ENCODE assay signal across 11 cellular contexts in the genomic region with DNA sequence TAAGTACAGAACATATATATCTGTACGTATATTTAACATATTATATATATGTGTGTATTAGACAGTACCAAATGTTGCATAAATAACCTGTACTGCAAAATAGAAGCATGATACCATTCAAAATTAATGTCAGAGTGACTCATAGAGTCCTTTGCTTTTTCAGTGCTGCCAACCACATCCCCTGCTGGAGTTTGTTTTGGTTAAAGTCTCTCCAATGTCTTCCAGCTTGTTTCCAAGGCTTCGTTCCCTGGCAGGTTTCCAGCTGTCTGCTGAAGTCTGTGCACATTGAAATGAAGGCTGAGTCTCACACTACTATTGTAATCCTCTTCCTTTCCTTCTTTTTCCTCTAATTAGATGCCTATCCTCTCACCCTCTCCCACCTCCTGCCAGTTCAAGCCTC. TPM values are rescaled to one million over a fixed set of nuclear protein-coding genes. Genes with fewer than 3 reads are reported as not detected.
DNase-seq lines count a peak whose midpoint lies in the region; ATAC-seq and TF ChIP-seq lines count a peak whose summit lies in the region.
"Had no signal": no experiment of that assay in that cellular context is flagged by ENCODE, and none has a peak within 500 bp of the region (broad histone marks: within the 10 kb centered on the region; RNA-seq: fewer than 3 reads in every experiment).

No MANE protein-coding gene starts in this region.

- H3K27ac Mint-ChIP-seq in progenitor cell of endocrine pancreas = peak overlapping the region; percentile 80

- no peak for ATAC-seq in GM18498 (IDR thresholded peaks at IDR 0.05; ENCODE audit: unreplicated experiment)
- ATAC-seq in lower lobe of right lung = no peak

- TF ChIP-seq CTCF in progenitor cell of endocrine pancreas (IDR thresholded peaks at IDR 0.05; ENCODE audit: unreplicated experiment) (no peak), lower lobe of right lung (IDR thresholded peaks at IDR 0.05) (no peak), spleen (IDR thresholded peaks at IDR 0.05 in 8 of 11, conservative IDR thresholded peaks at IDR 0.05 in 3 of 11) (no peak)

- no peaks in the 10 kb centered on the region for H3K4me1 ChIP-seq in lower lobe of right lung
- no peaks in the 10 kb centered on the region for H3K4me1 ChIP-seq in spleen
- H3K4me1 ChIP-seq: suprapubic skin had no signal

- DNase-seq in HCEC 1CT (peak; percentile 78), amniotic epithelial cell (ENCODE audit: low read depth) (peak; percentile 92), glomerular endothelial cell (ENCODE audit: extremely low read depth, low read depth, low spot score) (peak; percentile 20), progenitor cell of endocrine pancreas (ENCODE audit: low spot score, unreplicated experiment) (no peak), lower lobe of right lung (no peak), spleen (no peak), CD1c-positive myeloid dendritic cell (ENCODE audit: extremely low spot score) (no peak)
- DNase-seq: activated CD4-positive, CD25-positive, alpha-beta regulatory T cell treated with anti-CD3 and anti-CD28 coated beads, Interleukin-2, amount 50 U/mL, for 72 hours; NCI-H774 had no signal

- no peaks in the 10 kb centered on the region for H3K36me3 ChIP-seq in lower lobe of right lung
- no peaks in the 10 kb centered on the region for H3K36me3 ChIP-seq in spleen
- H3K36me3 ChIP-seq: suprapubic skin had no signal

- H3K4me3 Mint-ChIP-seq in progenitor cell of endocrine pancreas (ENCODE audit: low read depth) = no peak overlapping the region

- no peaks in the 10 kb centered on the region for H3K36me3 Mint-ChIP-seq in progenitor cell of endocrine pancreas (ENCODE audit: insufficient read depth)

- intact Hi-C loops in lower lobe of right lung (cut with DNase I) = no loop called here
- intact Hi-C loops in spleen (cut with DNase I; ENCODE audit: low total_unique reads) = no loop called here

- 33 to 57% (median 47%) methylated on average over 2 of the region's 2 CpGs for WGBS in spleen, 5 donors

- H3K27me3 ChIP-seq in lower lobe of right lung (ENCODE audit: low read depth) = no peaks in the 10 kb centered on the region
- no peaks in the 10 kb centered on the region for H3K27me3 ChIP-seq in spleen (replicated peaks in 1 of 7)
- H3K27me3 ChIP-seq: suprapubic skin had no signal

- H3K27ac ChIP-seq in lower lobe of right lung (no peak overlapping the region), spleen (no peak overlapping the region)
- H3K27ac ChIP-seq: suprapubic skin had no signal

- no peak for TF ChIP-seq POLR2A in spleen (IDR thresholded peaks at IDR 0.05)

- no peak overlapping the region for H3K4me3 ChIP-seq in lower lobe of right lung
- no peak overlapping the region for H3K4me3 ChIP-seq in spleen
- H3K4me3 ChIP-seq: suprapubic skin had no signal

- H3K27me3 Mint-ChIP-seq in progenitor cell of endocrine pancreas = no peaks in the 10 kb centered on the region

- H3K9me3 Mint-ChIP-seq in progenitor cell of endocrine pancreas (ENCODE audit: low read depth) = peaks cover 24% of the 10 kb centered on the region

- H3K9me3 ChIP-seq in lower lobe of right lung = no peaks in the 10 kb centered on the region
- no peaks in the 10 kb centered on the region for H3K9me3 ChIP-seq in spleen
- H3K9me3 ChIP-seq: suprapubic skin had no signal

- peaks cover 7% of the 10 kb centered on the region for H3K4me1 Mint-ChIP-seq in progenitor cell of endocrine pancreas (ENCODE audit: low read depth)

RNA-seq across cellular contexts. Expression of a gene that starts 14.9 kb away (rescaled TPM):
- total RNA-seq in glomerular endothelial cell = 0.93 and 4.8 TPM in 2 replicates
- 7.1 and 9.8 TPM in 2 replicates for total RNA-seq in progenitor cell of endocrine pancreas
- total RNA-seq in lower lobe of right lung = 0.53 TPM
- total RNA-seq in spleen = under 1 TPM in 1 of 7 donors, not detected in 6; 0.13 TPM
- polyA plus RNA-seq in spleen = under 1 TPM in 1 of 3 donors, not detected in 2; 0.02 TPM

Comparison
In these comparisons a context has a peak if more than half of its experiments do, and no peak if none do; other contexts are left out.
1. DNase-seq: peak in HCEC 1CT (single experiment), amniotic epithelial cell (single experiment) and glomerular endothelial cell (single experiment); none in progenitor cell of endocrine pancreas (single experiment), lower lobe of right lung (single experiment), spleen (single experiment) and CD1c-positive myeloid dendritic cell (single experiment).